In genomic region chr10:78332013-78332412, GRCh38 we compare ENCODE assay signal across 18 cellular contexts.
DNase-seq lines count a peak whose midpoint lies in the region; ATAC-seq and TF ChIP-seq lines count a peak whose summit lies in the region.
"Had no signal": no experiment of that assay in that cellular context is flagged by ENCODE, and none has a peak within 500 bp of the region (broad histone marks: within the 10 kb centered on the region; RNA-seq: fewer than 3 reads in every experiment).

No MANE protein-coding gene starts in this region.

- H3K27ac ChIP-seq in right cardiac atrium (ENCODE audit: low read length), result peak overlapping the region; percentile 17
- H3K27ac ChIP-seq: KMS-11, pancreas, spleen had no signal

- H3K4me3 ChIP-seq in right cardiac atrium (ENCODE audit: low read length), result no peak overlapping the region
- H3K4me3 ChIP-seq: pancreas, spleen had no signal

- ATAC-seq in SK-N-SH treated with all-trans-retinoic acid at 6 μM for 48 hours, result 0 out of 3 replicates have a peak, but pooled peaks have one; percentile 8
- ATAC-seq in right cardiac atrium, result peak; percentile 62 to 65
- ATAC-seq in sciatic nerve, result no peak
- ATAC-seq in HG03196 (IDR thresholded peaks at IDR 0.05; ENCODE audit: unreplicated experiment), result no peak
- ATAC-seq in HG02798 (IDR thresholded peaks at IDR 0.05; ENCODE audit: poor library complexity, unreplicated experiment), result no peak
- ATAC-seq: pancreas; stimulated activated naive B cell treated with anti-CD40 and anti-IgM and Interleukin-4, amounts not matched to agents 10 μg/mL and 1 μg/mL and 100 μg/mL, for 72 hours; T-helper 17 cell had no signal

- H3K9me3 ChIP-seq in right cardiac atrium (ENCODE audit: control insufficient read depth, low read length), result no peaks in the 10 kb centered on the region
- H3K9me3 ChIP-seq: pancreas had no signal

- peaks cover 6% of the 10 kb centered on the region for H3K4me1 ChIP-seq in right cardiac atrium (ENCODE audit: control insufficient read depth, insufficient read depth, low read length)
- H3K4me1 ChIP-seq: pancreas had no signal

- peak; percentile 45 for DNase-seq in AG08395 (ENCODE audit: low spot score)
- DNase-seq in right cardiac atrium, result peak in 2 of 3 donors; percentile 43 to 79
- peak; percentile 14 for DNase-seq in sciatic nerve (ENCODE audit: low spot score)
- no peak for DNase-seq in cerebellum (ENCODE audit: low spot score)
- DNase-seq in amygdala (lab: John Stamatoyannopoulos, UW), result no peak
- DNase-seq: CD8-positive, alpha-beta memory T cell; kidney; midbrain; NCI-H1417; NK-92 treated with Interleukin-12 subunit alpha and Interleukin-12 subunit beta, amount 100 ng/mL, for 24 hours; spleen; stimulated activated naive B cell treated with anti-CD40 and anti-IgM and Interleukin-4, amounts not matched to agents 10 μg/mL and 1 μg/mL and 100 μg/mL, for 72 hours; T-helper 17 cell had no signal

- no peaks in the 10 kb centered on the region for H3K27me3 ChIP-seq in right cardiac atrium (ENCODE audit: control insufficient read depth, insufficient read depth)
- H3K27me3 ChIP-seq: pancreas, spleen had no signal

- intact Hi-C loops in right cardiac atrium (cut with DNase I) (no loop called here), sciatic nerve (cut with DNase I) (no loop called here)

- 86% methylated on average over 7 of the region's 7 CpGs for WGBS in right cardiac atrium

TF ChIP-seq in SK-N-SH treated with all-trans-retinoic acid at 6 μM for 48 hours, 23 proteins besides CTCF, POLR2A, EP300 and RAD21:
- TF ChIP-seq BACH2 (CRISPR knock-in tag; IDR thresholded peaks at IDR 0.05; ENCODE audit: borderline replicate concordance) (no peak), TSHZ2 (CRISPR knock-in tag; IDR thresholded peaks at IDR 0.05) (no peak), GLIS3 (CRISPR knock-in tag; IDR thresholded peaks at IDR 0.05) (no peak), ZNF8 (CRISPR knock-in tag; IDR thresholded peaks at IDR 0.05) (no peak)
TF ChIP-seq in SK-N-SH treated with all-trans-retinoic acid at 6 μM for 48 hours: peak in this region for 0.

Comparison
In these comparisons a context has a peak if more than half of its experiments do, and no peak if none do; other contexts are left out.
1. DNase-seq: peak in AG08395 (single experiment), right cardiac atrium (2 of 3) and sciatic nerve (single experiment); none in cerebellum (single experiment) and amygdala (0 of 56).
2. ATAC-seq: peak in SK-N-SH treated with all-trans-retinoic acid at 6 μM for 48 hours (single experiment) and right cardiac atrium (2 of 2); none in sciatic nerve (single experiment), HG03196 (single experiment) and HG02798 (single experiment).